In the genomic region with DNA sequence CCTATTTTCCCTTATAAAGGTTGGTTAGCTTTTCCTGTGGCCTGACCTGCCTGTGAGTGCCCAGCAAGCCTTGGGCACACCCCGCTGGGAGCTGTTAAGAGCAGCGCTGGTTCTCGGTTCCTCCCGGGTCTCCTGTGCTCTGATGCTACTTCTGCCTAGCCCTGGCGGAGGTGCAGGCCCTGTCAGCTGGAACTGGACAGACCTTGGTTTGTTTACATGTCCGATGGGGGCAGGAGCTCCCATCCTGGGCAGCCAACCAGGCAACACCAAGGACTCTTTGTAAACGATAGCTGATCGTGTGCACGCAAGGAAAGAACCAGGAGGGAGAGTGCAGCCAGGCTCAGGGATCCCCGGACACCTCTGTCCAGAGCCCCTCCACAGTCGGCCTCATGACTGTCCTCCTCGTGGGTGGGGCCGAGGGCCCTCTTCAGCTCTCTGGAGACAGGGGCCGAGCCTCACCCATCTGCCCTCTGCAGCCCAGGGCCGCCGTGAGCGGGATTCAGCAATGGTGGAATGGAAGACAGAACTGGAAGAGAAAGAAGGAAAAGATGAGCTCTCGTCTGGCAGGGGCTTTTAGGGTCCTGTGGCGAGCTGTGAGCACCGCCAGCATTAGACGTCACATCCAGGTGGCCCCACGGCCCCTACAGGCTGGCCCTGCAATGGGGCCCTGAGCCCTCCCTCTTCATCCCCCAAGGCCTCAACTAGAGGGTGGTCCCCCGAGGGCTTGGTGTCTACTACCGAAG, we compare ENCODE assay signal across 21 cellular contexts. TPM values are rescaled to one million over a fixed set of nuclear protein-coding genes. Genes with fewer than 3 reads are reported as not detected.
DNase-seq lines count a peak whose midpoint lies in the region; ATAC-seq, FAIRE-seq and TF ChIP-seq lines count a peak whose summit lies in the region.
"Had no signal": no experiment of that assay in that cellular context is flagged by ENCODE, and none has a peak within 500 bp of the region (broad histone marks: within the 10 kb centered on the region; RNA-seq: fewer than 3 reads in every experiment).

No MANE protein-coding gene starts in this region.

- TF ChIP-seq RAD21 in A549 (conservative IDR thresholded peaks at IDR 0.05 in 1 of 2, IDR thresholded peaks at IDR 0.05 in 1 of 2) = no peak

- TF ChIP-seq EP300 in A549 (IDR thresholded peaks at IDR 0.05) = no peak

- no peak overlapping the region for H3K9ac ChIP-seq in parathyroid adenoma

- CTCF ChIA-PET in A549 (lab: Yijun Ruan, JAX) (interaction anchor here (0.7 to 24.1 kb wide), 9 partner anchors 10 to 157 kb away, joined by 3 to 544 read pairs (median 7); partner anchors contain the start of gene TNFAIP2), Panc1 (lab: Charles Lee) (interaction anchor here (0.7 kb wide), 1 partner anchor 40 kb away, joined by 7 read pairs; no protein-coding TSS in a partner anchor)

- intact Hi-C loops in Panc1 (cut with micrococcal nuclease; ENCODE audit: unreplicated experiment) = no loop called here

- TF ChIP-seq CTCF in A549 (IDR thresholded peaks at IDR 0.05) (no peak), Panc1 (IDR thresholded peaks at IDR 0.05) (no peak), parathyroid adenoma (IDR thresholded peaks at IDR 0.05) (no peak)

- FAIRE-seq in A549 (lab: Jason Lieb, UNC) = no peak
- no peak for FAIRE-seq in GM12891 (lab: Jason Lieb, UNC)
- FAIRE-seq: A204.1 had no signal

- peak overlapping the region; percentile 47; the same call in 1 of the 3 replicates for H3K4me2 ChIP-seq in A549
- H3K4me2 ChIP-seq in parathyroid adenoma (ENCODE audit: low read length) = no peak overlapping the region

- H3K27ac ChIP-seq in A549 = peak overlapping the region; percentile 78 to 95; a peak in 4 of 6 replicates
- peak overlapping the region; percentile 88 for H3K27ac ChIP-seq in Panc1 (ENCODE audit: low read length)
- peak overlapping the region; percentile 42 for H3K27ac ChIP-seq in parathyroid adenoma
- H3K27ac ChIP-seq: C4-2B, HL-60 had no signal

- H3K4me3 ChIP-seq in A549 (no peak overlapping the region), Panc1 (ENCODE audit: low read depth in 2 of 2, low read length in 2 of 2) (no peak overlapping the region), parathyroid adenoma (ENCODE audit: low read depth, low read length) (no peak overlapping the region)

- TF ChIP-seq POLR2A in A549 (IDR thresholded peaks at IDR 0.05; ENCODE audit: low read length) = no peak
- no peak for TF ChIP-seq POLR2A in GM12891 (IDR thresholded peaks at IDR 0.05; ENCODE audit: low read depth, low read length)

- H3K4me1 ChIP-seq in A549 = peaks cover 58% of the 10 kb centered on the region
- H3K4me1 ChIP-seq in Panc1 (ENCODE audit: control insufficient read depth, insufficient read depth, low read length) = peaks cover 68% of the 10 kb centered on the region
- H3K4me1 ChIP-seq in parathyroid adenoma = peaks cover 8% of the 10 kb centered on the region

- H3K9me3 ChIP-seq in A549 (no peaks in the 10 kb centered on the region), Panc1 (ENCODE audit: control insufficient read depth, insufficient read depth, low read depth, low read length) (no peaks in the 10 kb centered on the region), parathyroid adenoma (ENCODE audit: control insufficient read depth, low read length) (no peaks in the 10 kb centered on the region)

- POLR2A ChIA-PET in A549 (lab: Yijun Ruan, JAX) (interaction anchor here (1.4 kb wide), 1 partner anchor 30 kb away, joined by 7 read pairs; no protein-coding TSS in a partner anchor), Panc1 (lab: Charles Lee) (no interaction called here)

- H2AFZ ChIP-seq in parathyroid adenoma = no peak overlapping the region

- 84% methylated on average over 23 of the region's 24 CpGs for WGBS in A549 (ENCODE audit: missing lambda C conversion rate)

- no TSS peak for BruUV-seq in Panc1 (replicated peaks; lab: Mats Ljungman, UMichigan)

- ATAC-seq in A549 (no peak), Panc1 (no peak)
- ATAC-seq in stimulated activated naive CD8-positive, alpha-beta T cell treated with anti-CD3 and anti-CD28 coated beads, Interleukin-15, Interleukin-2, amounts not matched to agents 100 U/mL and 50 U/mL, for 24 hours = no peak
- ATAC-seq: SK-N-SH treated with all-trans-retinoic acid at 6 μM for 48 hours had no signal

- H3K27me3 ChIP-seq in Panc1 (ENCODE audit: control insufficient read depth, insufficient read depth, low read length) (no peaks in the 10 kb centered on the region), parathyroid adenoma (ENCODE audit: control insufficient read depth, insufficient read depth, low read length) (no peaks in the 10 kb centered on the region)

- in situ Hi-C loops in Panc1 (cut with HindIII; ENCODE audit: low pct_unique_long_range_greater_than_20kb, low sequenced_read_pairs) = no loop called here

- no peaks in the 10 kb centered on the region for H3K79me2 ChIP-seq in parathyroid adenoma

- DNase-seq in A549 (ENCODE audit: low read depth in 1 of 2, low spot score in 1 of 2) (no peak), Panc1 (ENCODE audit: low read depth, low spot score) (no peak), kidney glomerular epithelial cell (lab: John Stamatoyannopoulos, UW) (peak; percentile 11), NCI-H128 (lab: John Stamatoyannopoulos, UW; ENCODE audit: unreplicated experiment) (no peak), GM12891 (ENCODE audit: insufficient read length, low spot score) (no peak)
- DNase-seq in activated CD4-positive, alpha-beta T cell treated with anti-CD3 and anti-CD28 coated beads for 1 hour = no peak
- DNase-seq in stimulated activated naive CD8-positive, alpha-beta T cell treated with anti-CD3 and anti-CD28 coated beads, Interleukin-15, Interleukin-2, amounts not matched to agents 100 U/mL and 50 U/mL, for 24 hours = no peak
- DNase-seq: COR-L47, KG1, NCI-H1048, NCI-H1694, NCI-H2107, NCI-H345, NCI-H526 treated with DMSO at 0.1 percent for 48 hours, SHP77 had no signal

- H3K36me3 ChIP-seq in Panc1 (ENCODE audit: control insufficient read depth, insufficient read depth, low read length) (0 out of 2 replicates have a peak, but pooled peaks cover 2% of the 10 kb centered on the region), parathyroid adenoma (ENCODE audit: control insufficient read depth, insufficient read depth, low read length) (no peaks in the 10 kb centered on the region)

TF ChIP-seq in A549, 52 proteins besides CTCF, POLR2A, EP300 and RAD21 (continues in another document):
- TF ChIP-seq PBX3 (IDR thresholded peaks at IDR 0.05) = peak; percentile 38; the same call in 1 of the 2 replicates

TF ChIP-seq in GM12891, 5 proteins besides CTCF, POLR2A, EP300 and RAD21:
- no peak for TF ChIP-seq SPI1 (IDR thresholded peaks at IDR 0.05; ENCODE audit: low read depth, low read length)
- no peak for TF ChIP-seq POU2F2 (IDR thresholded peaks at IDR 0.05; ENCODE audit: low read depth, low read length)
- TF ChIP-seq PAX5 (IDR thresholded peaks at IDR 0.05; ENCODE audit: insufficient read depth, low read length, severe bottlenecking) = no peak
- TF ChIP-seq POLR2AphosphoS5 (IDR thresholded peaks at IDR 0.05; ENCODE audit: low read depth, low read length) = no peak
- no peak for TF ChIP-seq TAF1 (IDR thresholded peaks at IDR 0.05; ENCODE audit: low read depth, low read length)

RNA-seq across cellular contexts. Expression of gene TNFAIP2, which starts 12.2 kb away (rescaled TPM):
- polyA plus RNA-seq in A549 (2011; rRNA removed) (222 and 249 TPM in 2 replicates), A549 (2017; fragmentation: RNase III; extraction: RNeasy Plus Mini Kit Qiagen cat#74134 plus additional on column Dnase treatment) (254 to 344 TPM (median 332 TPM) in 3 replicates)
- 330 and 432 TPM in 2 replicates for polyA plus RNA-seq in A549 (2012; cell fraction: cytosol; rRNA removed)
- 944 and 1,061 TPM in 2 replicates for polyA plus RNA-seq in A549 (2012; cell fraction: nucleus; rRNA removed)
- 229 and 304 TPM in 2 replicates for polyA minus RNA-seq in A549 (2011; rRNA and poly(A)+ RNA removed)
- total RNA-seq in Panc1 (2021; ENCODE audit: unreplicated experiment) = 491 TPM
- 322 TPM for polyA plus RNA-seq in Panc1 (2012; ENCODE audit: insufficient read length)
- polyA plus RNA-seq in GM12891 (2012; ENCODE audit: low read depth, missing spikeins) = 68.7 TPM

RNA-seq across cellular contexts. Expression of gene EXOC3L4, which starts 41.0 kb away (rescaled TPM):
- polyA plus RNA-seq in A549 (2011; rRNA removed) = 0.94 and 1.5 TPM in 2 replicates
- polyA plus RNA-seq in A549 (2012; cell fraction: cytosol; rRNA removed) = 4.3 and 7.2 TPM in 2 replicates
- polyA plus RNA-seq in A549 (2012; cell fraction: nucleus; rRNA removed) = 15.2 and 17.0 TPM in 2 replicates
- polyA plus RNA-seq in A549 (2017; fragmentation: RNase III; extraction: RNeasy Plus Mini Kit Qiagen cat#74134 plus additional on column Dnase treatment) = 4.3 to 4.9 TPM (median 4.7 TPM) in 3 replicates
- polyA minus RNA-seq in A549 (2011; rRNA and poly(A)+ RNA removed) = 1.2 and 2.7 TPM in 2 replicates
- 2.6 TPM for total RNA-seq in Panc1 (2021; ENCODE audit: unreplicated experiment)
- 1.9 TPM for polyA plus RNA-seq in Panc1 (2012; ENCODE audit: insufficient read length)
- not detected for polyA plus RNA-seq in GM12891 (2012; ENCODE audit: low read depth, missing spikeins)
- total RNA-seq: M059J had no signal

RNA-seq across cellular contexts. Expression of gene LBHD2, which starts 51.5 kb away (rescaled TPM):
- polyA plus RNA-seq in A549 (2011; rRNA removed) (not detected in 2 replicates), A549 (2017; fragmentation: RNase III; extraction: RNeasy Plus Mini Kit Qiagen cat#74134 plus additional on column Dnase treatment) (not detected in 3 replicates)
- polyA plus RNA-seq in A549 (2012; cell fraction: cytosol; rRNA removed) = 0.06 and 0.08 TPM in 2 replicates
- not detected in 2 replicates for polyA plus RNA-seq in A549 (2012; cell fraction: nucleus; rRNA removed)
- not detected in 2 replicates for polyA minus RNA-seq in A549 (2011; rRNA and poly(A)+ RNA removed)
- total RNA-seq in Panc1 (2021; ENCODE audit: unreplicated experiment) = not detected
- not detected for polyA plus RNA-seq in Panc1 (2012; ENCODE audit: insufficient read length)
- polyA plus RNA-seq in GM12891 (2012; ENCODE audit: low read depth, missing spikeins) = not detected
- total RNA-seq: M059J had no signal
